Comparison of ENCODE assay signal across 20 cellular contexts in the genomic region with DNA sequence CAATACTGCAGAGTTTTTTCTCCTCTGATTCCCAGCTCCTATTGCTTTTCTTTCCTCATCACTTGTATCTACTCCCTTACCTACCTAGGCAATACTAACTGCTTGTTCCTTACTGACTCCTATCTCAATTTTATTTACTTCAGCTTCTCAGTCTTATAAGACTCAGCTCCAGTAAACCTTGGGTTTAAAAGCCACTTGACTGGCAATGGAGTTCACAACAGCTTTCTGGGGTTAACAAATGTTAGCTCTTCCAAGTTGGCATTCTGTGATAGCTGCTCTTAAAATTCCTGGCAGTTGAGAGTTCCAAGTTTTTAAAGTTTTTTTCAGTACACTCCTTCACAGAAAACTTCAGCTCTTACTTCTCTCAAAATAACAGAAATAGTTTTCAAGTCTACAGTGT.
"Had no signal": no experiment of that assay in that cellular context is flagged by ENCODE, and none has a peak within 500 bp of the region (broad histone marks: within the 10 kb centered on the region; RNA-seq: fewer than 3 reads in every experiment).

No MANE protein-coding gene starts in this region.

- DNase-seq: effector memory CD8-positive, alpha-beta T cell; foreskin melanocyte; head of caudate nucleus; hypothalamus; kidney glomerular epithelial cell; mammary epithelial cell; mucosa of descending colon; natural killer cell; right cardiac atrium; small intestine; stimulated activated CD4-positive, alpha-beta T cell treated with anti-CD3 and anti-CD28 coated beads, Interleukin-12 subunit alpha, Interleukin-12 subunit beta, amount 100 ng/mL, for 4 hours; stimulated activated naive CD4-positive, alpha-beta T cell; stomach; substantia nigra; trophoblast cell; uterus had no signal

- H3K36me3 ChIP-seq: thoracic aorta, uterus had no signal

- ATAC-seq: effector memory CD8-positive, alpha-beta T cell; left lobe of liver; mucosa of descending colon; natural killer cell had no signal

- H3K9me3 ChIP-seq: thoracic aorta, uterus had no signal

- H3K9me3 Mint-ChIP-seq: central memory CD8-positive, alpha-beta T cell; effector memory CD8-positive, alpha-beta T cell; natural killer cell had no signal

- H3K4me1 Mint-ChIP-seq: neural crest cell had no signal

- H3K4me3 Mint-ChIP-seq: central memory CD8-positive, alpha-beta T cell; effector memory CD8-positive, alpha-beta T cell; natural killer cell; neural crest cell had no signal

- H3K27me3 ChIP-seq: stomach, uterus had no signal

- H3K4me3 ChIP-seq: mucosa of descending colon, stomach, thoracic aorta, uterus had no signal

- H3K27ac ChIP-seq: stomach, thoracic aorta, uterus had no signal

- H3K27me3 Mint-ChIP-seq: central memory CD8-positive, alpha-beta T cell; effector memory CD8-positive, alpha-beta T cell had no signal

- H3K4me1 ChIP-seq: stomach, uterus had no signal
